Comparison of ENCODE assay signal across 9 cellular contexts in genomic region chr1:234683856-234684632, GRCh38.
DNase-seq lines count a peak whose midpoint lies in the region; ATAC-seq and TF ChIP-seq lines count a peak whose summit lies in the region.
"Had no signal": no experiment of that assay in that cellular context is flagged by ENCODE, and none has a peak within 500 bp of the region (broad histone marks: within the 10 kb centered on the region; RNA-seq: fewer than 3 reads in every experiment).

No MANE protein-coding gene starts in this region.

- peaks cover 37% of the 10 kb centered on the region for H3K9me3 ChIP-seq in Panc1 (ENCODE audit: control insufficient read depth, insufficient read depth, low read depth, low read length)
- no peaks in the 10 kb centered on the region for H3K9me3 ChIP-seq in ovary
- H3K9me3 ChIP-seq in CD4-positive, alpha-beta T cell (ENCODE audit: control insufficient read depth, low read length) = no peaks in the 10 kb centered on the region

- ATAC-seq in Panc1 (peak; percentile 98), HG03378 (IDR thresholded peaks at IDR 0.05; ENCODE audit: unreplicated experiment) (no peak), GM18868 (IDR thresholded peaks at IDR 0.05; ENCODE audit: unreplicated experiment) (no peak)
- ATAC-seq in CD4-positive, alpha-beta T cell (ENCODE audit: poor library complexity) = no peak
- ATAC-seq in stimulated activated naive CD8-positive, alpha-beta T cell treated with anti-CD3 and anti-CD28 coated beads, Interleukin-15, Interleukin-2, amounts not matched to agents 100 U/mL and 50 U/mL, for 24 hours = no peak

- no peaks in the 10 kb centered on the region for H3K4me1 Mint-ChIP-seq in CD4-positive, alpha-beta T cell (ENCODE audit: low read depth)

- no TSS peak for BruUV-seq in Panc1 (replicated peaks; lab: Mats Ljungman, UMichigan)

- peaks cover 2% of the 10 kb centered on the region for H3K9me3 Mint-ChIP-seq in CD4-positive, alpha-beta T cell

- no peak for TF ChIP-seq EP300 in ovary (IDR thresholded peaks at IDR 0.05)

- H3K4me1 ChIP-seq in Panc1 (ENCODE audit: control insufficient read depth, insufficient read depth, low read length) (peaks cover 6% of the 10 kb centered on the region), ovary (ENCODE audit: insufficient read depth) (peaks cover 3% of the 10 kb centered on the region)

- no peaks in the 10 kb centered on the region for H3K36me3 ChIP-seq in Panc1 (ENCODE audit: control insufficient read depth, insufficient read depth, low read length)
- no peaks in the 10 kb centered on the region for H3K36me3 ChIP-seq in ovary

- no peaks in the 10 kb centered on the region for H3K27me3 Mint-ChIP-seq in CD4-positive, alpha-beta T cell

- DNase-seq in DMS53 treated with DMSO at 0.1 percent for 48 hours (lab: John Stamatoyannopoulos, UW; ENCODE audit: unreplicated experiment) = peak; percentile 16
- peak; percentile 64 for DNase-seq in Panc1 (ENCODE audit: low read depth, low spot score)
- DNase-seq in fibroblast of peridontal ligament (ENCODE audit: extremely low read depth) = peak; percentile 84
- DNase-seq in ovary = peak; percentile 43 to 74 (median 57)
- no peak for DNase-seq in CD4-positive, alpha-beta T cell
- no peak for DNase-seq in stimulated activated naive CD8-positive, alpha-beta T cell treated with anti-CD3 and anti-CD28 coated beads, Interleukin-15, Interleukin-2, amounts not matched to agents 100 U/mL and 50 U/mL, for 24 hours

- in situ Hi-C loops in Panc1 (cut with HindIII; ENCODE audit: low pct_unique_long_range_greater_than_20kb, low sequenced_read_pairs) = no loop called here

- no peaks in the 10 kb centered on the region for H3K27me3 ChIP-seq in Panc1 (ENCODE audit: control insufficient read depth, insufficient read depth, low read length)
- H3K27me3 ChIP-seq in ovary = no peaks in the 10 kb centered on the region
- no peaks in the 10 kb centered on the region for H3K27me3 ChIP-seq in CD4-positive, alpha-beta T cell (ENCODE audit: control insufficient read depth, insufficient read depth, low read length)

- H3K4me3 ChIP-seq in Panc1 (ENCODE audit: low read depth in 2 of 2, low read length in 2 of 2) (no peak overlapping the region), ovary (no peak overlapping the region)
- H3K4me3 ChIP-seq: SK-N-MC had no signal

- intact Hi-C loops in Panc1 (cut with micrococcal nuclease; ENCODE audit: unreplicated experiment) = no loop called here
- intact Hi-C loops in ovary (cut with DNase I) = no loop called here
- intact Hi-C loops in CD4-positive, alpha-beta T cell (cut with DNase I, micrococcal nuclease) = loop anchor here in 1 of 2 experiments (2.0 kb wide), 1 partner anchor 67 kb away; no protein-coding TSS in a partner anchor

- H3K27ac Mint-ChIP-seq in CD4-positive, alpha-beta T cell = no peak overlapping the region

- TF ChIP-seq CTCF in Panc1 (IDR thresholded peaks at IDR 0.05) (no peak), ovary (IDR thresholded peaks at IDR 0.05) (no peak)
- TF ChIP-seq CTCF in CD4-positive, alpha-beta T cell (IDR thresholded peaks at IDR 0.05) = no peak

- H3K27ac ChIP-seq in Panc1 (ENCODE audit: low read length) = peak overlapping the region; percentile 65
- peak overlapping the region in 1 of 2 donors; percentile 47 for H3K27ac ChIP-seq in ovary
- no peak overlapping the region for H3K27ac ChIP-seq in CD4-positive, alpha-beta T cell (ENCODE audit: low read depth, low read length)
- H3K27ac ChIP-seq: SK-N-MC had no signal

- no peak for TF ChIP-seq POLR2A in ovary (IDR thresholded peaks at IDR 0.05)

- no peaks in the 10 kb centered on the region for H3K36me3 Mint-ChIP-seq in CD4-positive, alpha-beta T cell (ENCODE audit: low read depth)

- POLR2A ChIA-PET in Panc1 (lab: Charles Lee) = no interaction called here
- POLR2A ChIA-PET in CD4-positive, alpha-beta T cell (lab: Charles Lee) = interaction anchor here (0.8 kb wide), 1 partner anchor 64 kb away, joined by 3 read pairs; no protein-coding TSS in a partner anchor

- 16 to 25% (median 17%) methylated on average over 10 of the region's 10 CpGs for WGBS in ovary, 3 donors

- CTCF ChIA-PET in Panc1 (lab: Charles Lee) = no interaction called here
- CTCF ChIA-PET in CD4-positive, alpha-beta T cell (lab: Charles Lee) = no interaction called here

- H3K4me3 Mint-ChIP-seq in CD4-positive, alpha-beta T cell = no peak overlapping the region

Comparison
In these comparisons a context has a peak if more than half of its experiments do, and no peak if none do; other contexts are left out.
1. DNase-seq: peak in DMS53 treated with DMSO at 0.1 percent for 48 hours (single experiment), Panc1 (single experiment), fibroblast of peridontal ligament (single experiment) and ovary (5 of 5); none in CD4-positive, alpha-beta T cell (0 of 10) and stimulated activated naive CD8-positive, alpha-beta T cell treated with anti-CD3 and anti-CD28 coated beads, Interleukin-15, Interleukin-2, amounts not matched to agents 100 U/mL and 50 U/mL, for 24 hours (single experiment).